Comparison of ENCODE assay signal across 19 cellular contexts in the genomic region with DNA sequence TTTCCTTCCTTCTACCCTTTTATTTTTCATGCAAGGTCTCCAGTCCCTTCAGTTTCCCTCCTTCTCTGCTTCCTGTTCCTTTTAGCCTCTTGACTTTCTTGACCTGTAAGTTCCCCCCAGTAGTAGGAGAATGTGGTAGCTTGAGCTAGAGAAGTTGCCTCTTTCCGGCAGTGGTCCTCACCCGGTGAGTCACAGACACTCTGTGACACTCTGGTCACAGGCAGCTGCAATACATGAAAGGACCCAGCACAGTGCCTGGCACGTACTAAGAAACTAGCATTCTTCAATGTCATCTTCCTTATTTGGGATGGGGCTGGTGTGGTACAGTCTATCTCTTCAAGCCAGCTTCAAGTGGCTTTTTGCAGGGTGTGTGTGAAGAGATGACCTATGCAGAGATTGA. TPM values are rescaled to one million over a fixed set of nuclear protein-coding genes. Genes with fewer than 3 reads are reported as not detected.
DNase-seq lines count a peak whose midpoint lies in the region; ATAC-seq, FAIRE-seq and TF ChIP-seq lines count a peak whose summit lies in the region.
"Had no signal": no experiment of that assay in that cellular context is flagged by ENCODE, and none has a peak within 500 bp of the region (broad histone marks: within the 10 kb centered on the region; RNA-seq: fewer than 3 reads in every experiment).

No MANE protein-coding gene starts in this region.

- DNase-seq in right lobe of liver, result no peak
- DNase-seq in HepG2 (ENCODE audit: low spot score), result no peak
- no peak for DNase-seq in lung (ENCODE audit: low spot score)
- DNase-seq in GDM1 (lab: John Stamatoyannopoulos, UW), result no peak
- DNase-seq in medulla oblongata (ENCODE audit: extremely low spot score), result no peak
- DNase-seq: AML-193; H7; midbrain; NCI-H226; nucleus accumbens; right cardiac atrium; stimulated activated CD4-positive, alpha-beta T cell treated with anti-CD3 and anti-CD28 coated beads, Interleukin-1b, Interleukin-23, amount 100 ng/mL, for 48 hours; substantia nigra had no signal

- intact Hi-C loops in right lobe of liver (cut with DNase I) (no loop called here), HepG2 (cut with micrococcal nuclease; ENCODE audit: unreplicated experiment) (no loop called here)

- H3K4me3 ChIP-seq in right lobe of liver, result no peak overlapping the region
- no peak overlapping the region for H3K4me3 ChIP-seq in HepG2 (replicated peaks in 1 of 3; ENCODE audit: insufficient read depth in 1 of 3, low read depth in 2 of 3, low read length in 3 of 3)
- no peak overlapping the region for H3K4me3 ChIP-seq in lung
- H3K4me3 ChIP-seq: ascending aorta had no signal

- 71% methylated on average over 3 of the region's 3 CpGs for WGBS in right lobe of liver (ENCODE audit: insufficient coverage, low coverage, low lambda C conversion rate, missing lambda C conversion rate)
- WGBS in HepG2 (ENCODE audit: low lambda C conversion rate), result 95% methylated on average over 3 of the region's 3 CpGs
- WGBS in lung, 2 donors, result 38 to 68% methylated on average over 3 of the region's 3 CpGs

- TF ChIP-seq CTCF in right lobe of liver (IDR thresholded peaks at IDR 0.05) (no peak), HepG2 (CRISPR knock-in tag; IDR thresholded peaks at IDR 0.05) (no peak), lung (IDR thresholded peaks at IDR 0.05; ENCODE audit: control extremely low read depth, extremely low read depth) (no peak)

- no peaks in the 10 kb centered on the region for H3K9me3 ChIP-seq in right lobe of liver
- H3K9me3 ChIP-seq in HepG2 (ENCODE audit: low read length), result no peaks in the 10 kb centered on the region
- H3K9me3 ChIP-seq in lung (ENCODE audit: control insufficient read depth in 2 of 2, insufficient read depth in 1 of 2, low read length in 1 of 2), result no peaks in the 10 kb centered on the region
- H3K9me3 ChIP-seq: ascending aorta had no signal

- no TSS peak for BruUV-seq in HepG2 (replicated peaks; lab: Mats Ljungman, UMichigan)

- H3K27me3 ChIP-seq in right lobe of liver (no peaks in the 10 kb centered on the region), HepG2 (ENCODE audit: control insufficient read depth in 1 of 2, insufficient read depth in 2 of 2, low read length in 2 of 2) (no peaks in the 10 kb centered on the region), lung (ENCODE audit: control insufficient read depth, insufficient read depth) (no peaks in the 10 kb centered on the region)
- H3K27me3 ChIP-seq: ascending aorta had no signal

- TF ChIP-seq POLR2A in right lobe of liver (IDR thresholded peaks at IDR 0.05), result no peak
- TF ChIP-seq POLR2A in HepG2 (IDR thresholded peaks at IDR 0.05; ENCODE audit: insufficient read depth in 1 of 2, low read depth in 2 of 2, low read length in 2 of 2), result no peak

- H3K36me3 ChIP-seq in right lobe of liver (peaks cover 0 to 30% (median 3%) of the 10 kb centered on the region in 4 donors), HepG2 (replicated peaks in 1 of 2; ENCODE audit: control insufficient read depth in 1 of 2, insufficient read depth in 2 of 2, low read length in 2 of 2) (peaks cover 10 to 28% of the 10 kb centered on the region in 2 experiments; a peak in 4 of 5 replicates), lung (ENCODE audit: control insufficient read depth in 2 of 2, insufficient read depth in 2 of 2, low read length in 2 of 2) (peaks cover 14 to 19% of the 10 kb centered on the region in 2 donors)

- no peak for TF ChIP-seq EP300 in HepG2 (IDR thresholded peaks at IDR 0.05; ENCODE audit: low read depth in 2 of 2, low read length in 2 of 2)
- no peak for TF ChIP-seq EP300 in HepG2 (CRISPR knock-in tag; IDR thresholded peaks at IDR 0.05; ENCODE audit: borderline replicate concordance)

- CTCF ChIA-PET in HepG2 (lab: Yijun Ruan, JAX; ENCODE audit: low intra/inter-chr PET ratio, low total read pairs), result no interaction called here

- H4K20me1 ChIP-seq in HepG2 (ENCODE audit: insufficient read depth, low read length), result no peaks in the 10 kb centered on the region

- H3K79me2 ChIP-seq in HepG2 (ENCODE audit: insufficient read depth, low read length), result no peaks in the 10 kb centered on the region

- no peak overlapping the region for H3K4me2 ChIP-seq in HepG2 (ENCODE audit: low read depth, low read length)

- H3K4me1 ChIP-seq in right lobe of liver (no peaks in the 10 kb centered on the region), HepG2 (ENCODE audit: insufficient read depth, low read length) (peaks cover 21% of the 10 kb centered on the region), lung (ENCODE audit: control insufficient read depth in 2 of 2, insufficient read depth in 2 of 2, low read length in 2 of 2) (peaks cover 4 to 11% of the 10 kb centered on the region in 2 donors)
- H3K4me1 ChIP-seq: ascending aorta had no signal

- POLR2A ChIA-PET in HepG2 (lab: Yijun Ruan, JAX), result no interaction called here

- peak in 3 of 4 donors; percentile 26 to 40 (median 27) for ATAC-seq in right lobe of liver
- no peak for ATAC-seq in HepG2
- ATAC-seq in lung (ENCODE audit: insufficient read depth, low FRiP score), result peak; percentile 17
- no peak for ATAC-seq in GM19467 (IDR thresholded peaks at IDR 0.05; ENCODE audit: unreplicated experiment)
- no peak for ATAC-seq in GM21576 (IDR thresholded peaks at IDR 0.05; ENCODE audit: unreplicated experiment)

- H3K9ac ChIP-seq in HepG2 (ENCODE audit: insufficient read depth, low read depth, low read length), result no peak overlapping the region

- TF ChIP-seq RAD21 in HepG2 (CRISPR knock-in tag; IDR thresholded peaks at IDR 0.05), result no peak

- H2AFZ ChIP-seq in HepG2 (ENCODE audit: low read length), result no peak overlapping the region

- no peak overlapping the region for H3K27ac ChIP-seq in right lobe of liver
- no peak overlapping the region for H3K27ac ChIP-seq in HepG2 (ENCODE audit: extremely low read length, insufficient read depth, low read length)
- H3K27ac ChIP-seq in cingulate gyrus (ENCODE audit: low read depth, low read length), result peak overlapping the region; percentile 34
- peak overlapping the region in 1 of 2 donors; percentile 62 for H3K27ac ChIP-seq in lung (ENCODE audit: low read depth in 1 of 2, low read length in 1 of 2)
- H3K27ac ChIP-seq: ascending aorta, epithelial cell of prostate had no signal

- in situ Hi-C loops in HepG2 (cut with HindIII; ENCODE audit: extremely low pct_ligation_motif_present, low pct_unique_long_range_greater_than_20kb), result no loop called here

- FAIRE-seq in HepG2 (lab: Jason Lieb, UNC), result no peak
- FAIRE-seq: colon had no signal

RNA-seq across cellular contexts. Expression of gene PFKFB2, which starts 16.0 kb away (rescaled TPM):
- total RNA-seq in right lobe of liver (1 to 10 TPM; 2.9 to 6.1 (median 5.1) TPM), HepG2 (2016; rRNA removed; fragmentation: Illumina TruSeq; extraction: Trizol) (9.4 and 10.6 TPM in 2 replicates), lung (10 to 100 TPM; 50.8 to 52.3 TPM)
- total RNA-seq in HepG2 (2016; cell fraction: cytosol; rRNA removed; fragmentation: Illumina TruSeq; extraction: Trizol; ENCODE audit: low read depth), result 0.62 and 0.71 TPM in 2 replicates
- total RNA-seq in HepG2 (2016; cell fraction: insoluble cytoplasmic fraction; rRNA removed; fragmentation: Illumina TruSeq; extraction: Trizol), result 10.2 and 10.9 TPM in 2 replicates
- 2.7 and 2.9 TPM in 2 replicates for total RNA-seq in HepG2 (2016; cell fraction: membrane; rRNA removed; fragmentation: Illumina TruSeq; extraction: Trizol)
- total RNA-seq in HepG2 (2016; cell fraction: nucleus; rRNA removed; fragmentation: Illumina TruSeq; extraction: Trizol), result 12.6 and 18.6 TPM in 2 replicates
- polyA plus RNA-seq in HepG2 (2011; rRNA removed) (3.9 and 4.6 TPM in 2 replicates), lung (10 to 100 TPM; 19.9 to 28.4 TPM)
- polyA plus RNA-seq in HepG2 (2011; cell fraction: cytosol; rRNA removed), result 1.8 and 2.7 TPM in 2 replicates
- polyA plus RNA-seq in HepG2 (2011; cell fraction: nucleus; rRNA removed), result 8.6 and 10.6 TPM in 2 replicates
- polyA plus RNA-seq in HepG2 (2012), result 3.6 and 4.1 TPM in 2 replicates
- polyA plus RNA-seq in HepG2 (2016; cell fraction: cytosol; fragmentation: Illumina TruSeq; extraction: Trizol; ENCODE audit: low read depth), result 0.22 and 0.25 TPM in 2 replicates
- 5.0 TPM in 2 replicates for polyA plus RNA-seq in HepG2 (2016; cell fraction: insoluble cytoplasmic fraction; fragmentation: Illumina TruSeq; extraction: Trizol; ENCODE audit: low read depth)
- polyA plus RNA-seq in HepG2 (2016; cell fraction: membrane; fragmentation: Illumina TruSeq; extraction: Trizol; ENCODE audit: low read depth), result 0.60 and 0.72 TPM in 2 replicates
- polyA plus RNA-seq in HepG2 (2016; cell fraction: nucleus; fragmentation: Illumina TruSeq; extraction: Trizol; ENCODE audit: insufficient read depth, low read depth), result 16.4 and 17.0 TPM in 2 replicates
- polyA minus RNA-seq in HepG2 (2011; rRNA and poly(A)+ RNA removed; ENCODE audit: low replicate concordance), result 5.5 and 25.8 TPM in 2 replicates
- 2.8 and 3.1 TPM in 2 replicates for polyA minus RNA-seq in HepG2 (2011; cell fraction: cytosol; rRNA and poly(A)+ RNA removed)
- 11.5 and 15.7 TPM in 2 replicates for polyA minus RNA-seq in HepG2 (2011; cell fraction: nucleus; rRNA and poly(A)+ RNA removed)

RNA-seq across cellular contexts. Expression of gene YOD1, which starts 18.1 kb away (rescaled TPM):
- 1 to 10 TPM; 3.0 to 4.8 (median 3.5) TPM for total RNA-seq in right lobe of liver
- 9.1 and 14.1 TPM in 2 replicates for total RNA-seq in HepG2 (2016; rRNA removed; fragmentation: Illumina TruSeq; extraction: Trizol)
- total RNA-seq in HepG2 (2016; cell fraction: cytosol; rRNA removed; fragmentation: Illumina TruSeq; extraction: Trizol; ENCODE audit: low read depth), result 0.91 and 1.1 TPM in 2 replicates
- 9.1 and 13.9 TPM in 2 replicates for total RNA-seq in HepG2 (2016; cell fraction: insoluble cytoplasmic fraction; rRNA removed; fragmentation: Illumina TruSeq; extraction: Trizol)
- total RNA-seq in HepG2 (2016; cell fraction: membrane; rRNA removed; fragmentation: Illumina TruSeq; extraction: Trizol), result 5.3 and 5.7 TPM in 2 replicates
- 14.7 and 16.3 TPM in 2 replicates for total RNA-seq in HepG2 (2016; cell fraction: nucleus; rRNA removed; fragmentation: Illumina TruSeq; extraction: Trizol)
- polyA plus RNA-seq in HepG2 (2011; rRNA removed), result 2.5 and 3.4 TPM in 2 replicates
- polyA plus RNA-seq in HepG2 (2011; cell fraction: cytosol; rRNA removed), result 1.1 and 1.7 TPM in 2 replicates
- 4.1 and 4.8 TPM in 2 replicates for polyA plus RNA-seq in HepG2 (2011; cell fraction: nucleus; rRNA removed)
- polyA plus RNA-seq in HepG2 (2012), result 3.9 and 4.9 TPM in 2 replicates
- polyA plus RNA-seq in HepG2 (2016; cell fraction: cytosol; fragmentation: Illumina TruSeq; extraction: Trizol; ENCODE audit: low read depth), result 0.36 and 0.38 TPM in 2 replicates
- 9.5 and 10.5 TPM in 2 replicates for polyA plus RNA-seq in HepG2 (2016; cell fraction: insoluble cytoplasmic fraction; fragmentation: Illumina TruSeq; extraction: Trizol; ENCODE audit: low read depth)
- polyA plus RNA-seq in HepG2 (2016; cell fraction: membrane; fragmentation: Illumina TruSeq; extraction: Trizol; ENCODE audit: low read depth), result 2.4 and 2.5 TPM in 2 replicates
- polyA plus RNA-seq in HepG2 (2016; cell fraction: nucleus; fragmentation: Illumina TruSeq; extraction: Trizol; ENCODE audit: insufficient read depth, low read depth), result 15.7 and 15.8 TPM in 2 replicates
- polyA minus RNA-seq in HepG2 (2011; rRNA and poly(A)+ RNA removed; ENCODE audit: low replicate concordance), result 2.4 and 7.1 TPM in 2 replicates
- 3.2 and 3.8 TPM in 2 replicates for polyA minus RNA-seq in HepG2 (2011; cell fraction: cytosol; rRNA and poly(A)+ RNA removed)
- polyA minus RNA-seq in HepG2 (2011; cell fraction: nucleus; rRNA and poly(A)+ RNA removed), result 16.9 and 21.2 TPM in 2 replicates
- total RNA-seq in lung, result 10 to 100 TPM in 1 of 2 donors, 1 to 10 TPM in 1; 7.1 to 34.4 TPM
- polyA plus RNA-seq in lung, result 1 to 10 TPM; 3.4 to 3.7 TPM

RNA-seq across cellular contexts. Expression of gene C4BPB, which starts 19.6 kb away (rescaled TPM):
- 100 to 1,000 TPM; 156 to 328 (median 226) TPM for total RNA-seq in right lobe of liver
- total RNA-seq in HepG2 (2016; rRNA removed; fragmentation: Illumina TruSeq; extraction: Trizol), result 115 and 155 TPM in 2 replicates
- total RNA-seq in HepG2 (2016; cell fraction: cytosol; rRNA removed; fragmentation: Illumina TruSeq; extraction: Trizol; ENCODE audit: low read depth), result 32.6 and 35.5 TPM in 2 replicates
- 103 and 158 TPM in 2 replicates for total RNA-seq in HepG2 (2016; cell fraction: insoluble cytoplasmic fraction; rRNA removed; fragmentation: Illumina TruSeq; extraction: Trizol)
- 54.7 and 56.1 TPM in 2 replicates for total RNA-seq in HepG2 (2016; cell fraction: membrane; rRNA removed; fragmentation: Illumina TruSeq; extraction: Trizol)
- total RNA-seq in HepG2 (2016; cell fraction: nucleus; rRNA removed; fragmentation: Illumina TruSeq; extraction: Trizol), result 137 and 149 TPM in 2 replicates
- polyA plus RNA-seq in HepG2 (2011; rRNA removed), result 266 and 267 TPM in 2 replicates
- polyA plus RNA-seq in HepG2 (2011; cell fraction: cytosol; rRNA removed), result 125 and 190 TPM in 2 replicates
- 342 and 476 TPM in 2 replicates for polyA plus RNA-seq in HepG2 (2011; cell fraction: nucleus; rRNA removed)
- polyA plus RNA-seq in HepG2 (2012), result 127 and 145 TPM in 2 replicates
- 28.4 and 30.6 TPM in 2 replicates for polyA plus RNA-seq in HepG2 (2016; cell fraction: cytosol; fragmentation: Illumina TruSeq; extraction: Trizol; ENCODE audit: low read depth)
- 83.2 and 84.7 TPM in 2 replicates for polyA plus RNA-seq in HepG2 (2016; cell fraction: insoluble cytoplasmic fraction; fragmentation: Illumina TruSeq; extraction: Trizol; ENCODE audit: low read depth)
- 38.4 and 38.5 TPM in 2 replicates for polyA plus RNA-seq in HepG2 (2016; cell fraction: membrane; fragmentation: Illumina TruSeq; extraction: Trizol; ENCODE audit: low read depth)
- polyA plus RNA-seq in HepG2 (2016; cell fraction: nucleus; fragmentation: Illumina TruSeq; extraction: Trizol; ENCODE audit: insufficient read depth, low read depth), result 222 and 224 TPM in 2 replicates
- polyA minus RNA-seq in HepG2 (2011; rRNA and poly(A)+ RNA removed; ENCODE audit: low replicate concordance), result 81.3 and 321 TPM in 2 replicates
- 34.7 and 50.0 TPM in 2 replicates for polyA minus RNA-seq in HepG2 (2011; cell fraction: cytosol; rRNA and poly(A)+ RNA removed)
- polyA minus RNA-seq in HepG2 (2011; cell fraction: nucleus; rRNA and poly(A)+ RNA removed), result 175 and 265 TPM in 2 replicates
- 1 to 10 TPM; 4.2 to 6.5 TPM for total RNA-seq in lung
- polyA plus RNA-seq in lung, result 1 to 10 TPM; 2.6 to 5.1 TPM
- total RNA-seq: ascending aorta, H7 had no signal

RNA-seq across cellular contexts. Expression of gene C4BPA, which starts 35.0 kb away (rescaled TPM):
- 1,000 to 10,000 TPM in 3 of 6 experiments, 100 to 1,000 TPM in 3; 746 to 1,325 (median 959) TPM for total RNA-seq in right lobe of liver
- total RNA-seq in HepG2 (2016; rRNA removed; fragmentation: Illumina TruSeq; extraction: Trizol), result 18.7 and 32.1 TPM in 2 replicates
- 3.0 and 3.6 TPM in 2 replicates for total RNA-seq in HepG2 (2016; cell fraction: cytosol; rRNA removed; fragmentation: Illumina TruSeq; extraction: Trizol; ENCODE audit: low read depth)
- 20.0 and 32.8 TPM in 2 replicates for total RNA-seq in HepG2 (2016; cell fraction: insoluble cytoplasmic fraction; rRNA removed; fragmentation: Illumina TruSeq; extraction: Trizol)
- 8.4 and 8.5 TPM in 2 replicates for total RNA-seq in HepG2 (2016; cell fraction: membrane; rRNA removed; fragmentation: Illumina TruSeq; extraction: Trizol)
- total RNA-seq in HepG2 (2016; cell fraction: nucleus; rRNA removed; fragmentation: Illumina TruSeq; extraction: Trizol), result 25.3 and 31.2 TPM in 2 replicates
- 60.1 and 86.3 TPM in 2 replicates for polyA plus RNA-seq in HepG2 (2011; rRNA removed)
- polyA plus RNA-seq in HepG2 (2011; cell fraction: cytosol; rRNA removed), result 31.3 and 80.8 TPM in 2 replicates
- polyA plus RNA-seq in HepG2 (2011; cell fraction: nucleus; rRNA removed), result 20.1 and 40.4 TPM in 2 replicates
- 27.8 and 31.2 TPM in 2 replicates for polyA plus RNA-seq in HepG2 (2012)
- 3.4 and 4.2 TPM in 2 replicates for polyA plus RNA-seq in HepG2 (2016; cell fraction: cytosol; fragmentation: Illumina TruSeq; extraction: Trizol; ENCODE audit: low read depth)
- 24.1 and 24.2 TPM in 2 replicates for polyA plus RNA-seq in HepG2 (2016; cell fraction: insoluble cytoplasmic fraction; fragmentation: Illumina TruSeq; extraction: Trizol; ENCODE audit: low read depth)
- polyA plus RNA-seq in HepG2 (2016; cell fraction: membrane; fragmentation: Illumina TruSeq; extraction: Trizol; ENCODE audit: low read depth), result 6.7 and 8.1 TPM in 2 replicates
- polyA plus RNA-seq in HepG2 (2016; cell fraction: nucleus; fragmentation: Illumina TruSeq; extraction: Trizol; ENCODE audit: insufficient read depth, low read depth), result 36.3 and 36.5 TPM in 2 replicates
- 2.9 and 24.1 TPM in 2 replicates for polyA minus RNA-seq in HepG2 (2011; rRNA and poly(A)+ RNA removed; ENCODE audit: low replicate concordance)
- polyA minus RNA-seq in HepG2 (2011; cell fraction: cytosol; rRNA and poly(A)+ RNA removed), result 15.5 and 33.3 TPM in 2 replicates
- polyA minus RNA-seq in HepG2 (2011; cell fraction: nucleus; rRNA and poly(A)+ RNA removed), result 16.2 and 28.8 TPM in 2 replicates
- total RNA-seq in lung, result 100 to 1,000 TPM; 158 to 203 TPM
- 100 to 1,000 TPM in 1 of 2 donors, 10 to 100 TPM in 1; 21.2 to 213 TPM for polyA plus RNA-seq in lung
- total RNA-seq: ascending aorta, H7 had no signal
- polyA plus RNA-seq: right cardiac atrium had no signal

RNA-seq across cellular contexts. Expression of gene C1orf116, which starts 36.5 kb away (rescaled TPM):
- total RNA-seq in right lobe of liver (under 1 TPM; 0.27 to 0.68 (median 0.37) TPM), HepG2 (2016; rRNA removed; fragmentation: Illumina TruSeq; extraction: Trizol) (0.95 and 1.1 TPM in 2 replicates), lung (100 to 1,000 TPM; 123 to 130 TPM)
- 0.18 and 0.20 TPM in 2 replicates for total RNA-seq in HepG2 (2016; cell fraction: cytosol; rRNA removed; fragmentation: Illumina TruSeq; extraction: Trizol; ENCODE audit: low read depth)
- total RNA-seq in HepG2 (2016; cell fraction: insoluble cytoplasmic fraction; rRNA removed; fragmentation: Illumina TruSeq; extraction: Trizol), result 0.80 and 0.89 TPM in 2 replicates
- 0.56 and 0.65 TPM in 2 replicates for total RNA-seq in HepG2 (2016; cell fraction: membrane; rRNA removed; fragmentation: Illumina TruSeq; extraction: Trizol)
- total RNA-seq in HepG2 (2016; cell fraction: nucleus; rRNA removed; fragmentation: Illumina TruSeq; extraction: Trizol), result 1.0 and 1.1 TPM in 2 replicates
- polyA plus RNA-seq in HepG2 (2011; rRNA removed) (0.51 and 0.77 TPM in 2 replicates), lung (10 to 100 TPM; 27.7 to 59.9 TPM)
- 0.20 and 0.29 TPM in 2 replicates for polyA plus RNA-seq in HepG2 (2011; cell fraction: cytosol; rRNA removed)
- polyA plus RNA-seq in HepG2 (2011; cell fraction: nucleus; rRNA removed), result 1.0 and 1.2 TPM in 2 replicates
- polyA plus RNA-seq in HepG2 (2012), result 0.36 and 0.48 TPM in 2 replicates
- polyA plus RNA-seq in HepG2 (2016; cell fraction: cytosol; fragmentation: Illumina TruSeq; extraction: Trizol; ENCODE audit: low read depth), result 0.09 and 0.16 TPM in 2 replicates
- polyA plus RNA-seq in HepG2 (2016; cell fraction: insoluble cytoplasmic fraction; fragmentation: Illumina TruSeq; extraction: Trizol; ENCODE audit: low read depth), result 1.4 and 1.6 TPM in 2 replicates
- 0.35 and 0.52 TPM in 2 replicates for polyA plus RNA-seq in HepG2 (2016; cell fraction: membrane; fragmentation: Illumina TruSeq; extraction: Trizol; ENCODE audit: low read depth)
- 1.4 and 1.9 TPM in 2 replicates for polyA plus RNA-seq in HepG2 (2016; cell fraction: nucleus; fragmentation: Illumina TruSeq; extraction: Trizol; ENCODE audit: insufficient read depth, low read depth)
- 0.80 TPM in 2 replicates for polyA minus RNA-seq in HepG2 (2011; rRNA and poly(A)+ RNA removed; ENCODE audit: low replicate concordance)
- 0.44 and 0.69 TPM in 2 replicates for polyA minus RNA-seq in HepG2 (2011; cell fraction: cytosol; rRNA and poly(A)+ RNA removed)
- polyA minus RNA-seq in HepG2 (2011; cell fraction: nucleus; rRNA and poly(A)+ RNA removed), result 1.5 and 2.6 TPM in 2 replicates
- total RNA-seq: ascending aorta had no signal

Comparison
In these comparisons a context has a peak if more than half of its experiments do, and no peak if none do; other contexts are left out.
1. ATAC-seq: peak in right lobe of liver (3 of 4) and lung (single experiment); none in HepG2 (single experiment), GM19467 (single experiment) and GM21576 (single experiment).
2. RNA of gene C4BPB, which starts 19.6 kb away (total RNA-seq): 156 to 328 TPM in right lobe of liver and 32.6 to 158 TPM in HepG2; 4.2 to 6.5 TPM in lung; every median in the first group is over 4 times any median in the second.